Comparison of ENCODE assay signal across 10 cellular contexts in genomic region chr20:24634855-24635254, GRCh38.
A peak's percentile ranks its signal among the peaks of the same experiment; 100 is the strongest.
DNase-seq lines count a peak whose midpoint lies in the region; ATAC-seq and TF ChIP-seq lines count a peak whose summit lies in the region.
"Had no signal": no experiment of that assay in that cellular context is flagged by ENCODE, and none has a peak within 500 bp of the region (broad histone marks: within the 10 kb centered on the region; RNA-seq: fewer than 3 reads in every experiment).

No MANE protein-coding gene starts in this region.

- no peak overlapping the region for H3K27ac ChIP-seq in CD4-positive, alpha-beta memory T cell (ENCODE audit: low read depth, low read length)
- H3K27ac ChIP-seq: stomach had no signal

- H3K27me3 ChIP-seq in CD4-positive, alpha-beta memory T cell (ENCODE audit: insufficient read depth, low read length), result no peaks in the 10 kb centered on the region
- H3K27me3 ChIP-seq: stomach had no signal

- H3K9me3 ChIP-seq in CD4-positive, alpha-beta memory T cell (ENCODE audit: control insufficient read depth in 1 of 2, low read length in 2 of 2), result no peaks in the 10 kb centered on the region
- H3K9me3 ChIP-seq: stomach had no signal

- peak; percentile 81 for DNase-seq in GM04503 (ENCODE audit: low read depth)
- DNase-seq in RKO (ENCODE audit: low spot score), result peak; percentile 61
- peak; percentile 89 for DNase-seq in fibroblast of peridontal ligament (ENCODE audit: extremely low read depth)
- peak; percentile 80 for DNase-seq in osteocyte (ENCODE audit: extremely low spot score, unreplicated experiment)
- DNase-seq in GM19238 (ENCODE audit: insufficient read length, low spot score), result no peak
- no peak for DNase-seq in CD4-positive, alpha-beta memory T cell
- DNase-seq in T-helper 2 cell treated with Interferon-gamma antibody and Interleukin-4, amounts not matched to agents 5 μg/mL and 100 μg/mL, for 36 hours (ENCODE audit: low spot score), result no peak
- DNase-seq: activated CD4-positive, CD25-positive, alpha-beta regulatory T cell treated with anti-CD3 and anti-CD28 coated beads, Interleukin-2, amount 50 U/mL, for 72 hours; stomach had no signal

- POLR2A ChIA-PET in CD4-positive, alpha-beta memory T cell (lab: Charles Lee; ENCODE audit: partially characterized antibody), result no interaction called here

- CTCF ChIA-PET in CD4-positive, alpha-beta memory T cell (lab: Charles Lee; ENCODE audit: partially characterized antibody), result no interaction called here

- no peaks in the 10 kb centered on the region for H3K4me1 ChIP-seq in CD4-positive, alpha-beta memory T cell (ENCODE audit: insufficient read depth, low read length)

- intact Hi-C loops in CD4-positive, alpha-beta memory T cell (cut with micrococcal nuclease), result no loop called here

- no peaks in the 10 kb centered on the region for H3K27me3 Mint-ChIP-seq in osteocyte (ENCODE audit: unreplicated experiment)
- peaks cover 13 to 14% of the 10 kb centered on the region in 2 donors for H3K27me3 Mint-ChIP-seq in CD4-positive, alpha-beta memory T cell
- peaks cover 6% of the 10 kb centered on the region for H3K27me3 Mint-ChIP-seq in T-helper 2 cell treated with Interferon-gamma antibody and Interleukin-4, amounts not matched to agents 5 μg/mL and 100 μg/mL, for 36 hours (ENCODE audit: low read depth)

- H3K9me3 Mint-ChIP-seq in osteocyte (ENCODE audit: unreplicated experiment), result no peaks in the 10 kb centered on the region
- no peaks in the 10 kb centered on the region for H3K9me3 Mint-ChIP-seq in CD4-positive, alpha-beta memory T cell
- H3K9me3 Mint-ChIP-seq in T-helper 2 cell treated with Interferon-gamma antibody and Interleukin-4, amounts not matched to agents 5 μg/mL and 100 μg/mL, for 36 hours, result no peaks in the 10 kb centered on the region

- H3K4me3 Mint-ChIP-seq in osteocyte (ENCODE audit: unreplicated experiment), result no peak overlapping the region
- no peak overlapping the region for H3K4me3 Mint-ChIP-seq in CD4-positive, alpha-beta memory T cell
- no peak overlapping the region for H3K4me3 Mint-ChIP-seq in T-helper 2 cell treated with Interferon-gamma antibody and Interleukin-4, amounts not matched to agents 5 μg/mL and 100 μg/mL, for 36 hours

- peaks cover 12% of the 10 kb centered on the region for H3K4me1 Mint-ChIP-seq in osteocyte (ENCODE audit: unreplicated experiment)
- peaks cover 0 to 1% (median 0%) of the 10 kb centered on the region in 4 donors for H3K4me1 Mint-ChIP-seq in CD4-positive, alpha-beta memory T cell
- peaks cover 1% of the 10 kb centered on the region for H3K4me1 Mint-ChIP-seq in T-helper 2 cell treated with Interferon-gamma antibody and Interleukin-4, amounts not matched to agents 5 μg/mL and 100 μg/mL, for 36 hours (ENCODE audit: low read depth)

- H3K4me3 ChIP-seq in CD4-positive, alpha-beta memory T cell (ENCODE audit: low read length in 2 of 2), result no peak overlapping the region
- H3K4me3 ChIP-seq: stomach had no signal

- no peaks in the 10 kb centered on the region for H3K36me3 Mint-ChIP-seq in osteocyte (ENCODE audit: unreplicated experiment)
- no peaks in the 10 kb centered on the region for H3K36me3 Mint-ChIP-seq in CD4-positive, alpha-beta memory T cell
- no peaks in the 10 kb centered on the region for H3K36me3 Mint-ChIP-seq in T-helper 2 cell treated with Interferon-gamma antibody and Interleukin-4, amounts not matched to agents 5 μg/mL and 100 μg/mL, for 36 hours (ENCODE audit: low read depth)

- ATAC-seq in GM21526 (IDR thresholded peaks at IDR 0.05; ENCODE audit: low FRiP score, unreplicated experiment), result no peak

- no peak for TF ChIP-seq CTCF in osteocyte (IDR thresholded peaks at IDR 0.05)

- peak overlapping the region; percentile 83 for H3K27ac Mint-ChIP-seq in osteocyte (ENCODE audit: unreplicated experiment)
- H3K27ac Mint-ChIP-seq in CD4-positive, alpha-beta memory T cell, result no peak overlapping the region
- no peak overlapping the region for H3K27ac Mint-ChIP-seq in T-helper 2 cell treated with Interferon-gamma antibody and Interleukin-4, amounts not matched to agents 5 μg/mL and 100 μg/mL, for 36 hours

- no peaks in the 10 kb centered on the region for H3K36me3 ChIP-seq in CD4-positive, alpha-beta memory T cell (ENCODE audit: insufficient read depth, low read length)
- H3K36me3 ChIP-seq: stomach had no signal

Comparison
In these comparisons a context has a peak if more than half of its experiments do, and no peak if none do; other contexts are left out.
1. DNase-seq: peak in GM04503 (single experiment), RKO (single experiment), fibroblast of peridontal ligament (single experiment) and osteocyte (single experiment); none in GM19238 (single experiment), CD4-positive, alpha-beta memory T cell (0 of 5) and T-helper 2 cell treated with Interferon-gamma antibody and Interleukin-4, amounts not matched to agents 5 μg/mL and 100 μg/mL, for 36 hours (single experiment).